In the genomic region with DNA sequence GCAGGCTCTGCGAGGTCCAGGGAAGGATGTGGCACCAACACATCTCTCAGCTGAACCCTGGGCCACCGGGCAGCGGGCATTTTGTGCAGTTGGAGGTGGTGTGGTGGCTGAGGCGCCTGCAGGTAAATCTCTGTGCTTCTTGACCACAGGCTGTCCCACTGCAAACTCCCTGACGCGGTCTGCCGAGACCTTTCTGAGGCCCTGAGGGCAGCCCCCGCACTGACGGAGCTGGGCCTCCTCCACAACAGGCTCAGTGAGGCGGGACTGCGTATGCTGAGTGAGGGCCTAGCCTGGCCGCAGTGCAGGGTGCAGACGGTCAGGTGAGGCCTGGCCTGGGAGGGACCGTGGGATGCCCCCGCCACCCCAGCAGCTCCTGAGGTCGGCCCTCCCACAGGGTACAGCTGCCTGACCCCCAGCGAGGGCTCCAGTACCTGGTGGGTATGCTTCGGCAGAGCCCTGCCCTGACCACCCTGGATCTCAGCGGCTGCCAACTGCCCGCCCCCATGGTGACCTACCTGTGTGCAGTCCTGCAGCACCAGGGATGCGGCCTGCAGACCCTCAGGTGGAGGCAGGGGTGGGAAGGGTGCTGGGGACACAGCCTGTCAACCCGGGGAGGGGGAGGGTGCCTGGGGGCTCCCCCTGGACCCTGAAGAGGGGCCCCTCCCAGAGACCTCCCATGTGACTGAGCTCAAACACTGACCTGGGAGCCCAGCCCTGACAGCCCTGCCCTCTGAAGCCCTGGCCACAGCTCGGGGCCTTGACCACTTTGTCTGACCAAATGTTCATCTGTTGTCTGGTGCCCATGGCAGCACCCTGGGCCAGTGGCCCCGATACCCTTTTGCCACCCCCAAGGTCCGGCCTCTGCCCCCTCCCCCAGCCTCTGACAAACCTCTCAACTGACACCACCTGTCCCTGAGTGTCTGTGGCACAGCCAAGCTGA, we compare ENCODE assay signal across 12 cellular contexts. TPM values are rescaled to one million over a fixed set of nuclear protein-coding genes. Genes with fewer than 3 reads are reported as not detected.
DNase-seq lines count a peak whose midpoint lies in the region; ATAC-seq and TF ChIP-seq lines count a peak whose summit lies in the region.
"Had no signal": no experiment of that assay in that cellular context is flagged by ENCODE, and none has a peak within 500 bp of the region (broad histone marks: within the 10 kb centered on the region; RNA-seq: fewer than 3 reads in every experiment).

No MANE protein-coding gene starts in this region.

- H2BK5ac ChIP-seq in trophoblast cell (ENCODE audit: low read depth, low read length, poor library complexity): no peak overlapping the region

- ATAC-seq in HG03432 (IDR thresholded peaks at IDR 0.05; ENCODE audit: unreplicated experiment): no peak

- no peak for TF ChIP-seq CTCF in Peyer's patch (IDR thresholded peaks at IDR 0.05)

- H2AFZ ChIP-seq in trophoblast cell (ENCODE audit: insufficient read depth, low read length, poor library complexity): no peak overlapping the region

- H3K79me2 ChIP-seq in trophoblast cell (ENCODE audit: control insufficient read depth, insufficient read depth, low read length, poor library complexity): peaks cover 4% of the 10 kb centered on the region

- peaks cover 10% of the 10 kb centered on the region for H3K79me1 ChIP-seq in trophoblast cell (ENCODE audit: low read length)

- peak; percentile 28 for DNase-seq in activated CD4-positive, CD25-positive, alpha-beta regulatory T cell treated with anti-CD3 and anti-CD28 coated beads, Interleukin-2, amount 50 U/mL, for 72 hours
- DNase-seq in activated CD4-positive, CD25-positive, alpha-beta regulatory T cell (lab: John Stamatoyannopoulos, UW): no peak
- DNase-seq in Peyer's patch (peak in 2 of 3 donors; percentile 47 to 57), islet precursor cell (peak; percentile 56), trophoblast cell (no peak), globus pallidus (ENCODE audit: low spot score) (no peak), caudate nucleus (lab: John Stamatoyannopoulos, UW) (no peak)
- DNase-seq: effector memory CD4-positive, alpha-beta T cell; foreskin fibroblast; immature natural killer cell had no signal

- H3K9ac ChIP-seq in trophoblast cell (ENCODE audit: low read length): no peak overlapping the region

- H3K36me3 ChIP-seq in Peyer's patch (peaks cover 0 to 31% (median 0%) of the 10 kb centered on the region in 3 donors), trophoblast cell (ENCODE audit: control insufficient read depth in 1 of 2, insufficient read depth in 2 of 2, low read length in 2 of 2) (no peaks in the 10 kb centered on the region)

- H3K9me3 ChIP-seq in Peyer's patch (no peaks in the 10 kb centered on the region), trophoblast cell (ENCODE audit: insufficient read depth, low read depth, low read length) (no peaks in the 10 kb centered on the region)

- no peak overlapping the region for H3K4ac ChIP-seq in trophoblast cell (ENCODE audit: low read depth, low read length)

- peak overlapping the region; percentile 1 for H3K14ac ChIP-seq in trophoblast cell (ENCODE audit: low read length)

- no CpG with 5 or more reads among the region's 25 CpGs for WGBS in trophoblast cell (ENCODE audit: extremely low coverage, insufficient coverage, insufficient read length)

- H2BK120ac ChIP-seq in trophoblast cell (ENCODE audit: insufficient read depth, low read length, poor library complexity): peak overlapping the region; percentile 27

- peak overlapping the region in 2 of 4 donors; percentile 11 to 66 for H3K27ac ChIP-seq in Peyer's patch
- no peak overlapping the region for H3K27ac ChIP-seq in trophoblast cell (ENCODE audit: low read depth, low read length)
- no peak overlapping the region for H3K27ac ChIP-seq in caudate nucleus (ENCODE audit: low read depth, low read length)

- no peak overlapping the region for H4K12ac ChIP-seq in trophoblast cell (ENCODE audit: low read depth, low read length)

- no peak overlapping the region for H4K8ac ChIP-seq in trophoblast cell (ENCODE audit: low read depth, low read length)

- H2AK5ac ChIP-seq in trophoblast cell (ENCODE audit: low read length): peak overlapping the region; percentile 24

- H3K27me3 ChIP-seq in Peyer's patch: peaks cover 0 to 12% of the 10 kb centered on the region in 2 donors
- no peaks in the 10 kb centered on the region for H3K27me3 ChIP-seq in trophoblast cell (ENCODE audit: insufficient read depth, low read length)

- no peak for TF ChIP-seq POLR2A in Peyer's patch (IDR thresholded peaks at IDR 0.05)

- peak overlapping the region; percentile 3 for H2BK12ac ChIP-seq in trophoblast cell (ENCODE audit: low read length)

- no peak overlapping the region for H3K23ac ChIP-seq in trophoblast cell (ENCODE audit: low read length)

- no peak overlapping the region for H3K4me2 ChIP-seq in trophoblast cell (ENCODE audit: low read length)

- peaks cover 0 to 31% (median 15%) of the 10 kb centered on the region in 4 donors for H3K4me1 ChIP-seq in Peyer's patch
- peaks cover 5 to 13% of the 10 kb centered on the region in 2 experiments for H3K4me1 ChIP-seq in trophoblast cell (ENCODE audit: control insufficient read depth in 1 of 2, insufficient read depth in 2 of 2, low read length in 2 of 2)

- H4K91ac ChIP-seq in trophoblast cell (ENCODE audit: low read depth, low read length): peak overlapping the region; percentile 29

- H3K4me3 ChIP-seq in Peyer's patch: no peak overlapping the region
- no peak overlapping the region for H3K4me3 ChIP-seq in trophoblast cell (ENCODE audit: low read depth, low read length)

- H3K18ac ChIP-seq in trophoblast cell (ENCODE audit: low read length): no peak overlapping the region

RNA-seq across cellular contexts. Expression of gene PGGHG, which starts 4.6 kb away (rescaled TPM):
- 100 to 1,000 TPM in 3 of 4 donors, 10 to 100 TPM in 1; 94.2 to 385 (median 317) TPM for total RNA-seq in Peyer's patch
- 35.5 and 36.9 TPM in 2 replicates for polyA plus RNA-seq in trophoblast cell (2013)

RNA-seq across cellular contexts. Expression of gene NLRP6, which starts 6.1 kb away (rescaled TPM):
- 100 to 1,000 TPM; 109 to 687 (median 492) TPM for total RNA-seq in Peyer's patch
- not detected in 2 replicates for polyA plus RNA-seq in trophoblast cell (2013)
- total RNA-seq: A172 had no signal

RNA-seq across cellular contexts. Expression of gene IFITM5, which starts 15.0 kb away (rescaled TPM):
- not detected for total RNA-seq in Peyer's patch
- polyA plus RNA-seq in trophoblast cell (2013): not detected in 2 replicates
- total RNA-seq: A172 had no signal
- polyA plus RNA-seq: immature natural killer cell had no signal

RNA-seq across cellular contexts. Expression of gene IFITM2, which starts 23.3 kb away (rescaled TPM):
- total RNA-seq in Peyer's patch: 10 to 100 TPM; 15.6 to 98.2 (median 46.0) TPM
- 165 and 166 TPM in 2 replicates for polyA plus RNA-seq in trophoblast cell (2013)

RNA-seq across cellular contexts. Expression of gene IFITM1, which starts 29.5 kb away (rescaled TPM):
- 100 to 1,000 TPM in 2 of 4 donors, 10 to 100 TPM in 2; 45.9 to 141 (median 89.6) TPM for total RNA-seq in Peyer's patch
- 84.5 and 88.4 TPM in 2 replicates for polyA plus RNA-seq in trophoblast cell (2013)

Comparison
In these comparisons a context has a peak if more than half of its experiments do, and no peak if none do; other contexts are left out.
1. DNase-seq: peak in activated CD4-positive, CD25-positive, alpha-beta regulatory T cell treated with anti-CD3 and anti-CD28 coated beads, Interleukin-2, amount 50 U/mL, for 72 hours (single experiment), Peyer's patch (2 of 3) and islet precursor cell (single experiment); none in activated CD4-positive, CD25-positive, alpha-beta regulatory T cell (0 of 4), trophoblast cell (0 of 2), globus pallidus (single experiment) and caudate nucleus (0 of 61).